Comparison of ENCODE assay signal across 1 cellular context in the genomic region with DNA sequence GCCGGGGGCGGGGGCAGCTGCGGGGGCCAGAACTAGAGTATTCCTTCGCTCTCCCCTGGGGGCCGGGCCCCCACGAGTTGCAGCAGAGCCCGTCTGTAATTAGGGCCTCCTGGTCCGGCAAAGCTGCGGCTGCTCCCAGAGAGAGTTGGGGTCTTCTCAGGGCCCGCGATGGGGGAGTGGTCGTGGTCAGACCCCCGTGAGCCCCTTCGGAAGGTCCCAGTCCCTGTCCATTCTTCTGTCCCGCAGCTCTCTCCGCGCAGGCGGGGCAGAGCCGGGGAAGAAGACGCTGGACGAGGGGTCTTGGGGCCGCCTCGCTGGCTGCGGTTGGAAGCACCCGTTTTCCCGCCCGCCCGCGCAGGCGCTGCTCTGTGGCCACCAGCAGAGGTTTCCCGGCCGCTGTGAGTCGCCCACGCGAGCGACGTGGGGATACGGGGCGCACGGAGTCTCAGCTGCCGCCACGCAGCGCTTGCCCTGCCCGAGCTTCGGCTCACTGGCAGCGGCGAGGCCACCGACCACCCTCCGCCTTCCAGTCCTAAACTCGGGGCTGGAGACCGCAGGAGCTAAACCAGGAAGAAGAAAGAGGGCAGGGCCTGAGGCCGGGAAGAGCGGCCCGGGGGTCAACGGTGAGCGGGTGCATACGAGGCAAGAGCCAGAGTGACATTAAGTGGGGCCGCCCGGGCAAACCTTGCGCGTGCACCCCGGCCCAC.
TF ChIP-seq lines count a peak whose summit lies in the region.

No MANE protein-coding gene starts in this region.

TF ChIP-seq in WTC11, 78 proteins besides CTCF, POLR2A, EP300 and RAD21 (continued from another document):
- TF ChIP-seq, protein P1, sequence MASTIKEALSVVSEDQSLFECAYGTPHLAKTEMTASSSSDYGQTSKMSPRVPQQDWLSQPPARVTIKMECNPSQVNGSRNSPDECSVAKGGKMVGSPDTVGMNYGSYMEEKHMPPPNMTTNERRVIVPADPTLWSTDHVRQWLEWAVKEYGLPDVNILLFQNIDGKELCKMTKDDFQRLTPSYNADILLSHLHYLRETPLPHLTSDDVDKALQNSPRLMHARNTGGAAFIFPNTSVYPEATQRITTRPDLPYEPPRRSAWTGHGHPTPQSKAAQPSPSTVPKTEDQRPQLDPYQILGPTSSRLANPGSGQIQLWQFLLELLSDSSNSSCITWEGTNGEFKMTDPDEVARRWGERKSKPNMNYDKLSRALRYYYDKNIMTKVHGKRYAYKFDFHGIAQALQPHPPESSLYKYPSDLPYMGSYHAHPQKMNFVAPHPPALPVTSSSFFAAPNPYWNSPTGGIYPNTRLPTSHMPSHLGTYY (CRISPR knock-in tag; IDR thresholded peaks at IDR 0.05) = no peak
- TF ChIP-seq JAZF1 (CRISPR knock-in tag; IDR thresholded peaks at IDR 0.05) (no peak), ZBTB21 (CRISPR knock-in tag; IDR thresholded peaks at IDR 0.05; ENCODE audit: borderline replicate concordance) (no peak), CREM (CRISPR knock-in tag; IDR thresholded peaks at IDR 0.05) (no peak), ZNF121 (CRISPR knock-in tag; IDR thresholded peaks at IDR 0.05) (no peak), ZNF423 (CRISPR knock-in tag; IDR thresholded peaks at IDR 0.05) (no peak), GRHL2 (CRISPR knock-in tag; IDR thresholded peaks at IDR 0.05; ENCODE audit: insufficient replicate concordance, severe bottlenecking) (no peak), NR2C2 (CRISPR knock-in tag; IDR thresholded peaks at IDR 0.05) (no peak)
- TF ChIP-seq, protein P2, sequence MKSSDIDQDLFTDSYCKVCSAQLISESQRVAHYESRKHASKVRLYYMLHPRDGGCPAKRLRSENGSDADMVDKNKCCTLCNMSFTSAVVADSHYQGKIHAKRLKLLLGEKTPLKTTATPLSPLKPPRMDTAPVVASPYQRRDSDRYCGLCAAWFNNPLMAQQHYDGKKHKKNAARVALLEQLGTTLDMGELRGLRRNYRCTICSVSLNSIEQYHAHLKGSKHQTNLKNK (CRISPR knock-in tag; IDR thresholded peaks at IDR 0.05) = no peak
- TF ChIP-seq, protein P3, sequence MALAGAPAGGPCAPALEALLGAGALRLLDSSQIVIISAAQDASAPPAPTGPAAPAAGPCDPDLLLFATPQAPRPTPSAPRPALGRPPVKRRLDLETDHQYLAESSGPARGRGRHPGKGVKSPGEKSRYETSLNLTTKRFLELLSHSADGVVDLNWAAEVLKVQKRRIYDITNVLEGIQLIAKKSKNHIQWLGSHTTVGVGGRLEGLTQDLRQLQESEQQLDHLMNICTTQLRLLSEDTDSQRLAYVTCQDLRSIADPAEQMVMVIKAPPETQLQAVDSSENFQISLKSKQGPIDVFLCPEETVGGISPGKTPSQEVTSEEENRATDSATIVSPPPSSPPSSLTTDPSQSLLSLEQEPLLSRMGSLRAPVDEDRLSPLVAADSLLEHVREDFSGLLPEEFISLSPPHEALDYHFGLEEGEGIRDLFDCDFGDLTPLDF (CRISPR knock-in tag; IDR thresholded peaks at IDR 0.05) = no peak
- TF ChIP-seq, protein P4, sequence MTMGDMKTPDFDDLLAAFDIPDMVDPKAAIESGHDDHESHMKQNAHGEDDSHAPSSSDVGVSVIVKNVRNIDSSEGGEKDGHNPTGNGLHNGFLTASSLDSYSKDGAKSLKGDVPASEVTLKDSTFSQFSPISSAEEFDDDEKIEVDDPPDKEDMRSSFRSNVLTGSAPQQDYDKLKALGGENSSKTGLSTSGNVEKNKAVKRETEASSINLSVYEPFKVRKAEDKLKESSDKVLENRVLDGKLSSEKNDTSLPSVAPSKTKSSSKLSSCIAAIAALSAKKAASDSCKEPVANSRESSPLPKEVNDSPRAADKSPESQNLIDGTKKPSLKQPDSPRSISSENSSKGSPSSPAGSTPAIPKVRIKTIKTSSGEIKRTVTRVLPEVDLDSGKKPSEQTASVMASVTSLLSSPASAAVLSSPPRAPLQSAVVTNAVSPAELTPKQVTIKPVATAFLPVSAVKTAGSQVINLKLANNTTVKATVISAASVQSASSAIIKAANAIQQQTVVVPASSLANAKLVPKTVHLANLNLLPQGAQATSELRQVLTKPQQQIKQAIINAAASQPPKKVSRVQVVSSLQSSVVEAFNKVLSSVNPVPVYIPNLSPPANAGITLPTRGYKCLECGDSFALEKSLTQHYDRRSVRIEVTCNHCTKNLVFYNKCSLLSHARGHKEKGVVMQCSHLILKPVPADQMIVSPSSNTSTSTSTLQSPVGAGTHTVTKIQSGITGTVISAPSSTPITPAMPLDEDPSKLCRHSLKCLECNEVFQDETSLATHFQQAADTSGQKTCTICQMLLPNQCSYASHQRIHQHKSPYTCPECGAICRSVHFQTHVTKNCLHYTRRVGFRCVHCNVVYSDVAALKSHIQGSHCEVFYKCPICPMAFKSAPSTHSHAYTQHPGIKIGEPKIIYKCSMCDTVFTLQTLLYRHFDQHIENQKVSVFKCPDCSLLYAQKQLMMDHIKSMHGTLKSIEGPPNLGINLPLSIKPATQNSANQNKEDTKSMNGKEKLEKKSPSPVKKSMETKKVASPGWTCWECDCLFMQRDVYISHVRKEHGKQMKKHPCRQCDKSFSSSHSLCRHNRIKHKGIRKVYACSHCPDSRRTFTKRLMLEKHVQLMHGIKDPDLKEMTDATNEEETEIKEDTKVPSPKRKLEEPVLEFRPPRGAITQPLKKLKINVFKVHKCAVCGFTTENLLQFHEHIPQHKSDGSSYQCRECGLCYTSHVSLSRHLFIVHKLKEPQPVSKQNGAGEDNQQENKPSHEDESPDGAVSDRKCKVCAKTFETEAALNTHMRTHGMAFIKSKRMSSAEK (CRISPR knock-in tag; IDR thresholded peaks at IDR 0.05; ENCODE audit: borderline replicate concordance) = no peak
- TF ChIP-seq, protein P5, sequence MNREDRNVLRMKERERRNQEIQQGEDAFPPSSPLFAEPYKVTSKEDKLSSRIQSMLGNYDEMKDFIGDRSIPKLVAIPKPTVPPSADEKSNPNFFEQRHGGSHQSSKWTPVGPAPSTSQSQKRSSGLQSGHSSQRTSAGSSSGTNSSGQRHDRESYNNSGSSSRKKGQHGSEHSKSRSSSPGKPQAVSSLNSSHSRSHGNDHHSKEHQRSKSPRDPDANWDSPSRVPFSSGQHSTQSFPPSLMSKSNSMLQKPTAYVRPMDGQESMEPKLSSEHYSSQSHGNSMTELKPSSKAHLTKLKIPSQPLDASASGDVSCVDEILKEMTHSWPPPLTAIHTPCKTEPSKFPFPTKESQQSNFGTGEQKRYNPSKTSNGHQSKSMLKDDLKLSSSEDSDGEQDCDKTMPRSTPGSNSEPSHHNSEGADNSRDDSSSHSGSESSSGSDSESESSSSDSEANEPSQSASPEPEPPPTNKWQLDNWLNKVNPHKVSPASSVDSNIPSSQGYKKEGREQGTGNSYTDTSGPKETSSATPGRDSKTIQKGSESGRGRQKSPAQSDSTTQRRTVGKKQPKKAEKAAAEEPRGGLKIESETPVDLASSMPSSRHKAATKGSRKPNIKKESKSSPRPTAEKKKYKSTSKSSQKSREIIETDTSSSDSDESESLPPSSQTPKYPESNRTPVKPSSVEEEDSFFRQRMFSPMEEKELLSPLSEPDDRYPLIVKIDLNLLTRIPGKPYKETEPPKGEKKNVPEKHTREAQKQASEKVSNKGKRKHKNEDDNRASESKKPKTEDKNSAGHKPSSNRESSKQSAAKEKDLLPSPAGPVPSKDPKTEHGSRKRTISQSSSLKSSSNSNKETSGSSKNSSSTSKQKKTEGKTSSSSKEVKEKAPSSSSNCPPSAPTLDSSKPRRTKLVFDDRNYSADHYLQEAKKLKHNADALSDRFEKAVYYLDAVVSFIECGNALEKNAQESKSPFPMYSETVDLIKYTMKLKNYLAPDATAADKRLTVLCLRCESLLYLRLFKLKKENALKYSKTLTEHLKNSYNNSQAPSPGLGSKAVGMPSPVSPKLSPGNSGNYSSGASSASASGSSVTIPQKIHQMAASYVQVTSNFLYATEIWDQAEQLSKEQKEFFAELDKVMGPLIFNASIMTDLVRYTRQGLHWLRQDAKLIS (CRISPR knock-in tag; IDR thresholded peaks at IDR 0.05; ENCODE audit: borderline replicate concordance) = no peak
- TF ChIP-seq, protein P6, sequence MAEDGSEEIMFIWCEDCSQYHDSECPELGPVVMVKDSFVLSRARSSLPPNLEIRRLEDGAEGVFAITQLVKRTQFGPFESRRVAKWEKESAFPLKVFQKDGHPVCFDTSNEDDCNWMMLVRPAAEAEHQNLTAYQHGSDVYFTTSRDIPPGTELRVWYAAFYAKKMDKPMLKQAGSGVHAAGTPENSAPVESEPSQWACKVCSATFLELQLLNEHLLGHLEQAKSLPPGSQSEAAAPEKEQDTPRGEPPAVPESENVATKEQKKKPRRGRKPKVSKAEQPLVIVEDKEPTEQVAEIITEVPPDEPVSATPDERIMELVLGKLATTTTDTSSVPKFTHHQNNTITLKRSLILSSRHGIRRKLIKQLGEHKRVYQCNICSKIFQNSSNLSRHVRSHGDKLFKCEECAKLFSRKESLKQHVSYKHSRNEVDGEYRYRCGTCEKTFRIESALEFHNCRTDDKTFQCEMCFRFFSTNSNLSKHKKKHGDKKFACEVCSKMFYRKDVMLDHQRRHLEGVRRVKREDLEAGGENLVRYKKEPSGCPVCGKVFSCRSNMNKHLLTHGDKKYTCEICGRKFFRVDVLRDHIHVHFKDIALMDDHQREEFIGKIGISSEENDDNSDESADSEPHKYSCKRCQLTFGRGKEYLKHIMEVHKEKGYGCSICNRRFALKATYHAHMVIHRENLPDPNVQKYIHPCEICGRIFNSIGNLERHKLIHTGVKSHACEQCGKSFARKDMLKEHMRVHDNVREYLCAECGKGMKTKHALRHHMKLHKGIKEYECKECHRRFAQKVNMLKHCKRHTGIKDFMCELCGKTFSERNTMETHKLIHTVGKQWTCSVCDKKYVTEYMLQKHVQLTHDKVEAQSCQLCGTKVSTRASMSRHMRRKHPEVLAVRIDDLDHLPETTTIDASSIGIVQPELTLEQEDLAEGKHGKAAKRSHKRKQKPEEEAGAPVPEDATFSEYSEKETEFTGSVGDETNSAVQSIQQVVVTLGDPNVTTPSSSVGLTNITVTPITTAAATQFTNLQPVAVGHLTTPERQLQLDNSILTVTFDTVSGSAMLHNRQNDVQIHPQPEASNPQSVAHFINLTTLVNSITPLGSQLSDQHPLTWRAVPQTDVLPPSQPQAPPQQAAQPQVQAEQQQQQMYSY (CRISPR knock-in tag; IDR thresholded peaks at IDR 0.05) = no peak
TF ChIP-seq in WTC11: peak in this region for 0.
